Comparison of ENCODE assay signal across 17 cellular contexts in genomic region chr13:51811920-51812328, GRCh38.
A peak's percentile ranks its signal among the peaks of the same experiment; 100 is the strongest.
DNase-seq lines count a peak whose midpoint lies in the region; ATAC-seq lines count a peak whose summit lies in the region.
"Had no signal": no experiment of that assay in that cellular context is flagged by ENCODE, and none has a peak within 500 bp of the region (broad histone marks: within the 10 kb centered on the region; RNA-seq: fewer than 3 reads in every experiment).

No MANE protein-coding gene starts in this region.

- H3K27me3 ChIP-seq in effector memory CD4-positive, alpha-beta T cell (replicated peaks; ENCODE audit: control insufficient read depth, insufficient read depth, low read length, poor library complexity, severe bottlenecking): no peaks in the 10 kb centered on the region
- H3K27me3 ChIP-seq: colonic mucosa, left lung had no signal

- peaks cover 9% of the 10 kb centered on the region for H3K4me1 ChIP-seq in effector memory CD4-positive, alpha-beta T cell (ENCODE audit: control insufficient read depth, insufficient read depth, low read length, poor library complexity, severe bottlenecking)
- H3K4me1 ChIP-seq: colonic mucosa had no signal

- CTCF ChIA-PET in activated naive CD4-positive, alpha-beta T cell treated with anti-CD3 and anti-CD28 coated beads, Interleukin-2, amount 10 ng/mL, durations not matched to agents 7 days and 5 days (lab: Charles Lee): interaction anchor here (1.1 to 5.5 kb wide), 4 partner anchors 10 to 316 kb away, joined by 4 to 163 read pairs (median 33); no protein-coding TSS in a partner anchor

- DNase-seq in activated naive CD4-positive, alpha-beta T cell treated with anti-CD3 and anti-CD28 coated beads, Interleukin-2, amount 10 ng/mL, durations not matched to agents 7 days and 5 days: no peak
- no peak for DNase-seq in effector memory CD4-positive, alpha-beta T cell
- peak in 1 of 2 donors; percentile 70 for DNase-seq in stimulated activated naive CD8-positive, alpha-beta T cell treated with anti-CD3 and anti-CD28 coated beads, Interleukin-15, amount 100 ng/mL, for 72 hours
- no peak for DNase-seq in HuH-7 (ENCODE audit: low spot score)
- DNase-seq: activated CD4-positive, alpha-beta T cell treated with anti-CD3 and anti-CD28 coated beads, Interleukin-2, amount 10 ng/mL, durations not matched to agents 24 days and 14 days; activated naive CD4-positive, alpha-beta T cell treated with Interleukin-2 at 50 U/mL for 16 hours; colonic mucosa; GDM1; HFFc6; left lung; NCI-H446; stimulated activated CD4-positive, alpha-beta T cell treated with anti-CD3 and anti-CD28 coated beads, Interleukin-4, amount 100 ng/mL, for 4 hours had no signal

- peak overlapping the region; percentile 93 for H3K27ac Mint-ChIP-seq in activated naive CD4-positive, alpha-beta T cell treated with anti-CD3 and anti-CD28 coated beads, Interleukin-2, amount 50 U/mL, for 24 hours
- no peak overlapping the region for H3K27ac Mint-ChIP-seq in activated naive CD4-positive, alpha-beta T cell treated with anti-CD3 and anti-CD28 coated beads, Interleukin-2, amount 10 ng/mL, durations not matched to agents 7 days and 5 days
- H3K27ac Mint-ChIP-seq in stimulated activated naive CD8-positive, alpha-beta T cell treated with anti-CD3 and anti-CD28 coated beads, Interleukin-15, amount 100 ng/mL, for 72 hours: peak overlapping the region in 1 of 2 donors; percentile 93
- H3K27ac Mint-ChIP-seq: activated CD4-positive, alpha-beta T cell treated with anti-CD3 and anti-CD28 coated beads, Interleukin-2, amount 10 ng/mL, durations not matched to agents 24 days and 14 days; HFFc6 had no signal

- peaks cover 10% of the 10 kb centered on the region for H3K36me3 Mint-ChIP-seq in activated naive CD4-positive, alpha-beta T cell treated with anti-CD3 and anti-CD28 coated beads, Interleukin-2, amount 50 U/mL, for 24 hours
- peaks cover 19% of the 10 kb centered on the region for H3K36me3 Mint-ChIP-seq in activated naive CD4-positive, alpha-beta T cell treated with anti-CD3 and anti-CD28 coated beads, Interleukin-2, amount 10 ng/mL, durations not matched to agents 7 days and 5 days

- peak overlapping the region; percentile 1 for H3K27ac ChIP-seq in effector memory CD4-positive, alpha-beta T cell (ENCODE audit: insufficient read depth, low read length, poor library complexity, severe bottlenecking)
- H3K27ac ChIP-seq: colonic mucosa, left lung, SK-N-MC had no signal

- H3K4me1 Mint-ChIP-seq in activated naive CD4-positive, alpha-beta T cell treated with anti-CD3 and anti-CD28 coated beads, Interleukin-2, amount 50 U/mL, for 24 hours: peaks cover 59% of the 10 kb centered on the region
- H3K4me1 Mint-ChIP-seq in activated naive CD4-positive, alpha-beta T cell treated with anti-CD3 and anti-CD28 coated beads, Interleukin-2, amount 10 ng/mL, durations not matched to agents 7 days and 5 days: peaks cover 35% of the 10 kb centered on the region
- H3K4me1 Mint-ChIP-seq in stimulated activated naive CD8-positive, alpha-beta T cell treated with anti-CD3 and anti-CD28 coated beads, Interleukin-15, amount 100 ng/mL, for 72 hours: peaks cover 80% of the 10 kb centered on the region

- ATAC-seq in HG03432 (IDR thresholded peaks at IDR 0.05; ENCODE audit: unreplicated experiment) (peak; percentile 51), HG02840 (IDR thresholded peaks at IDR 0.05; ENCODE audit: low FRiP score, unreplicated experiment) (no peak), HG03039 (IDR thresholded peaks at IDR 0.05; ENCODE audit: unreplicated experiment) (no peak)
- ATAC-seq in stimulated activated naive CD8-positive, alpha-beta T cell treated with anti-CD3 and anti-CD28 coated beads, Interleukin-15, amount 100 ng/mL, for 72 hours: peak; percentile 84
- ATAC-seq: left lung had no signal

- no peak overlapping the region for H3K4me3 Mint-ChIP-seq in activated naive CD4-positive, alpha-beta T cell treated with anti-CD3 and anti-CD28 coated beads, Interleukin-2, amount 50 U/mL, for 24 hours
- H3K4me3 Mint-ChIP-seq in activated naive CD4-positive, alpha-beta T cell treated with anti-CD3 and anti-CD28 coated beads, Interleukin-2, amount 10 ng/mL, durations not matched to agents 7 days and 5 days: no peak overlapping the region
- H3K4me3 Mint-ChIP-seq in stimulated activated naive CD8-positive, alpha-beta T cell treated with anti-CD3 and anti-CD28 coated beads, Interleukin-15, amount 100 ng/mL, for 72 hours: peak overlapping the region in 1 of 2 donors; percentile 60
- H3K4me3 Mint-ChIP-seq: activated CD4-positive, alpha-beta T cell treated with anti-CD3 and anti-CD28 coated beads, Interleukin-2, amount 10 ng/mL, durations not matched to agents 24 days and 14 days; HFFc6 had no signal

- H3K4me3 ChIP-seq in effector memory CD4-positive, alpha-beta T cell (ENCODE audit: insufficient read depth, low read depth, low read length, poor library complexity, severe bottlenecking): no peak overlapping the region
- H3K4me3 ChIP-seq: colonic mucosa, left lung, SK-N-MC had no signal

- H3K9me3 Mint-ChIP-seq in activated naive CD4-positive, alpha-beta T cell treated with anti-CD3 and anti-CD28 coated beads, Interleukin-2, amount 50 U/mL, for 24 hours: no peaks in the 10 kb centered on the region
- no peaks in the 10 kb centered on the region for H3K9me3 Mint-ChIP-seq in activated naive CD4-positive, alpha-beta T cell treated with anti-CD3 and anti-CD28 coated beads, Interleukin-2, amount 10 ng/mL, durations not matched to agents 7 days and 5 days
- H3K9me3 Mint-ChIP-seq in stimulated activated naive CD8-positive, alpha-beta T cell treated with anti-CD3 and anti-CD28 coated beads, Interleukin-15, amount 100 ng/mL, for 72 hours: no peaks in the 10 kb centered on the region
- H3K9me3 Mint-ChIP-seq: activated CD4-positive, alpha-beta T cell treated with anti-CD3 and anti-CD28 coated beads, Interleukin-2, amount 10 ng/mL, durations not matched to agents 24 days and 14 days; HFFc6 had no signal

- peaks cover 12% of the 10 kb centered on the region for H3K36me3 ChIP-seq in effector memory CD4-positive, alpha-beta T cell (ENCODE audit: control insufficient read depth, insufficient read depth, low read length)
- H3K36me3 ChIP-seq: colonic mucosa, left lung had no signal

- H3K9me3 ChIP-seq in effector memory CD4-positive, alpha-beta T cell (ENCODE audit: control insufficient read depth, low read length): no peaks in the 10 kb centered on the region
- H3K9me3 ChIP-seq: colonic mucosa, left lung had no signal

- H3K27me3 Mint-ChIP-seq in activated naive CD4-positive, alpha-beta T cell treated with anti-CD3 and anti-CD28 coated beads, Interleukin-2, amount 50 U/mL, for 24 hours: no peaks in the 10 kb centered on the region
- no peaks in the 10 kb centered on the region for H3K27me3 Mint-ChIP-seq in activated naive CD4-positive, alpha-beta T cell treated with anti-CD3 and anti-CD28 coated beads, Interleukin-2, amount 10 ng/mL, durations not matched to agents 7 days and 5 days
- no peaks in the 10 kb centered on the region for H3K27me3 Mint-ChIP-seq in stimulated activated naive CD8-positive, alpha-beta T cell treated with anti-CD3 and anti-CD28 coated beads, Interleukin-15, amount 100 ng/mL, for 72 hours

Comparison
In these comparisons a context has a peak if more than half of its experiments do, and no peak if none do; other contexts are left out.
1. ATAC-seq: peak in HG03432 (single experiment) and stimulated activated naive CD8-positive, alpha-beta T cell treated with anti-CD3 and anti-CD28 coated beads, Interleukin-15, amount 100 ng/mL, for 72 hours (single experiment); none in HG02840 (single experiment) and HG03039 (single experiment).